Comparison of ENCODE assay signal across 2 cellular contexts in genomic region chr17:2770129-2770528, GRCh38.
TF ChIP-seq lines count a peak whose summit lies in the region.

No MANE protein-coding gene starts in this region.

TF ChIP-seq in HepG2, 621 proteins besides CTCF, POLR2A, EP300 and RAD21:
- TF ChIP-seq TEAD3 (CRISPR knock-in tag; optimal IDR thresholded peaks at IDR 0.05; ENCODE audit: borderline replicate concordance) (peak; percentile 13), ZNF749 (CRISPR knock-in tag; IDR thresholded peaks at IDR 0.05; ENCODE audit: borderline replicate concordance) (no peak), TFAP4 (IDR thresholded peaks at IDR 0.05; ENCODE audit: borderline replicate concordance, low read depth) (0 out of 2 replicates have a peak, but pooled peaks have one; percentile 15)

TF ChIP-seq in H1, 55 proteins besides CTCF, POLR2A, EP300 and RAD21:
- TF ChIP-seq CBX8 (IDR thresholded peaks at IDR 0.05; ENCODE audit: borderline replicate concordance, low read depth, low read length) (no peak), SIRT6 (IDR thresholded peaks at IDR 0.05; ENCODE audit: low read length) (no peak), MAFK (IDR thresholded peaks at IDR 0.05; ENCODE audit: low read depth, low read length) (no peak), KDM1A (IDR thresholded peaks at IDR 0.05; ENCODE audit: borderline replicate concordance, low read length) (no peak), SP4 (IDR thresholded peaks at IDR 0.05; ENCODE audit: low read length) (no peak)
